In genomic region chr18:24397694-24398365, GRCh38 we compare ENCODE assay signal across 8 cellular contexts.
A peak's percentile ranks its signal among the peaks of the same experiment; 100 is the strongest.
DNase-seq lines count a peak whose midpoint lies in the region; ATAC-seq and TF ChIP-seq lines count a peak whose summit lies in the region.

Gene OSBPL1A (minus strand): TSS chr18:24397824. CDS start chr18:24377533, 20,291 bp downstream.

- DNase-seq in DMS79 (lab: John Stamatoyannopoulos, UW) (peak; percentile 93), NCI-H526 (lab: John Stamatoyannopoulos, UW) (peak; percentile 85 to 94), coronary artery (ENCODE audit: low spot score) (peak; percentile 97), kidney tubule cell (ENCODE audit: low spot score) (peak; percentile 90)
- DNase-seq in activated CD4-positive, alpha-beta T cell treated with anti-CD3 and anti-CD28 coated beads, Interleukin-2, amount 50 U/mL, for 1 hour: peak; percentile 76
- DNase-seq in stimulated activated CD4-positive, alpha-beta T cell treated with anti-CD3 and anti-CD28 coated beads, Interleukin-15, amount 100 ng/mL, for 24 hours: peak; percentile 89

- peak; percentile 69 for ATAC-seq in HG03432 (IDR thresholded peaks at IDR 0.05; ENCODE audit: unreplicated experiment)
- ATAC-seq in HG03442 (IDR thresholded peaks at IDR 0.05; ENCODE audit: unreplicated experiment): no peak

- TF ChIP-seq CTCF in coronary artery (IDR thresholded peaks at IDR 0.05): no peak

- H3K27ac ChIP-seq in coronary artery: peak within 1 kb of the TSS; percentile 85 to 89

- H3K4me3 ChIP-seq in coronary artery: peak within 1 kb of the TSS; percentile 87
